12 cellular contexts compared by ENCODE assay signal in genomic region chr10:124566222-124566888, GRCh38.
"Had no signal": no experiment of that assay in that cellular context is flagged by ENCODE, and none has a peak within 500 bp of the region (broad histone marks: within the 10 kb centered on the region; RNA-seq: fewer than 3 reads in every experiment).

No MANE protein-coding gene starts in this region.

- H3K27ac ChIP-seq: esophagus muscularis mucosa, upper lobe of left lung, WERI-Rb-1 had no signal

- H3K36me3 Mint-ChIP-seq: activated naive CD8-positive, alpha-beta T cell treated with anti-CD3 and anti-CD28 coated beads, Interleukin-2, amount 10 ng/mL, durations not matched to agents 7 days and 5 days had no signal

- H3K27me3 ChIP-seq: esophagus muscularis mucosa, right atrium auricular region, upper lobe of left lung had no signal

- H3K4me1 Mint-ChIP-seq: activated CD4-positive, alpha-beta memory T cell treated with anti-CD3 and anti-CD28 coated beads, Interleukin-2, amount 10 ng/mL, durations not matched to agents 7 days and 5 days; activated CD4-positive, alpha-beta T cell treated with anti-CD3 and anti-CD28 coated beads for 36 hours; activated naive CD8-positive, alpha-beta T cell treated with anti-CD3 and anti-CD28 coated beads, Interleukin-2, amount 10 ng/mL, durations not matched to agents 7 days and 5 days had no signal

- H3K9me3 Mint-ChIP-seq: activated CD4-positive, alpha-beta memory T cell treated with anti-CD3 and anti-CD28 coated beads, Interleukin-2, amount 10 ng/mL, durations not matched to agents 7 days and 5 days; activated naive CD8-positive, alpha-beta T cell treated with anti-CD3 and anti-CD28 coated beads, Interleukin-2, amount 10 ng/mL, durations not matched to agents 7 days and 5 days; neural crest cell had no signal

- H3K9me3 ChIP-seq: esophagus muscularis mucosa, right atrium auricular region, upper lobe of left lung had no signal

- H3K27ac Mint-ChIP-seq: activated CD4-positive, alpha-beta memory T cell treated with anti-CD3 and anti-CD28 coated beads, Interleukin-2, amount 10 ng/mL, durations not matched to agents 7 days and 5 days; activated CD4-positive, alpha-beta T cell treated with anti-CD3 and anti-CD28 coated beads for 36 hours; activated naive CD8-positive, alpha-beta T cell treated with anti-CD3 and anti-CD28 coated beads, Interleukin-2, amount 10 ng/mL, durations not matched to agents 7 days and 5 days had no signal

- H3K27me3 Mint-ChIP-seq: activated CD4-positive, alpha-beta T cell treated with anti-CD3 and anti-CD28 coated beads for 36 hours had no signal

- H3K36me3 ChIP-seq: esophagus muscularis mucosa, right atrium auricular region, upper lobe of left lung, WERI-Rb-1 had no signal

- DNase-seq: activated CD4-positive, alpha-beta memory T cell treated with anti-CD3 and anti-CD28 coated beads, Interleukin-2, amount 10 ng/mL, durations not matched to agents 7 days and 5 days; activated naive CD8-positive, alpha-beta T cell treated with anti-CD3 and anti-CD28 coated beads, Interleukin-2, amount 10 ng/mL, durations not matched to agents 7 days and 5 days; mesenchymal stem cell; stimulated activated CD4-positive, alpha-beta T cell treated with anti-CD3 and anti-CD28 coated beads, Interleukin-2, amount 100 ng/mL, for 24 hours; stimulated activated naive CD4-positive, alpha-beta T cell; T1000 had no signal

- H3K4me3 Mint-ChIP-seq: activated CD4-positive, alpha-beta memory T cell treated with anti-CD3 and anti-CD28 coated beads, Interleukin-2, amount 10 ng/mL, durations not matched to agents 7 days and 5 days; activated CD4-positive, alpha-beta T cell treated with anti-CD3 and anti-CD28 coated beads for 36 hours; activated naive CD8-positive, alpha-beta T cell treated with anti-CD3 and anti-CD28 coated beads, Interleukin-2, amount 10 ng/mL, durations not matched to agents 7 days and 5 days; neural crest cell had no signal

- H3K4me3 ChIP-seq: esophagus muscularis mucosa, right atrium auricular region, upper lobe of left lung had no signal
